ENCODE assay signal across 22 cellular contexts in the genomic region with DNA sequence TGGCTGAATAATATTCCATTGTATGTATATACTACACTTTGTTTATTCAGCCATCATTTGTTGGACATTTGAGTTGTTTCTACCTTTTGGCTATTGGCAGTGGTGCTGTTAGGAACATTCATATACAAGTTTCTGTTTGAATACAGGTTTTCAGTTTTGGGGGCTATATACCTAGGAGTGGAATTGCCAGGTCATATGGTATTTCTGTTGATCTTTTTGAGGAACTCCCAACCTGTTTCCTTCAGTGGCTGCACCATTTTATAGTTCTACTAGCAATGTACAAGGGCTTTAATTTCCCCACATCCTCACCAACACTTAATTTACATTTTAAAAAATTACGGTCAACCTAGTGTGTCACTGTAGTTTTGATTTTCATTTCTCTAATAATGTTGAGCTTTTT. TPM values are rescaled to one million over a fixed set of nuclear protein-coding genes. Genes with fewer than 3 reads are reported as not detected.
DNase-seq lines count a peak whose midpoint lies in the region; ATAC-seq and TF ChIP-seq lines count a peak whose summit lies in the region.
"Had no signal": no experiment of that assay in that cellular context is flagged by ENCODE, and none has a peak within 500 bp of the region (broad histone marks: within the 10 kb centered on the region; RNA-seq: fewer than 3 reads in every experiment).

No MANE protein-coding gene starts in this region.

- H2AFZ ChIP-seq in KMS-11 (ENCODE audit: low read depth) (no peak overlapping the region), MM.1S (ENCODE audit: low read length) (no peak overlapping the region)

- H3K27ac Mint-ChIP-seq in activated naive CD4-positive, alpha-beta T cell treated with anti-CD3 and anti-CD28 coated beads, Interleukin-2, amount 50 U/mL, for 24 hours = peak overlapping the region; percentile 27
- H3K27ac Mint-ChIP-seq in stimulated activated naive B cell treated with anti-CD40 and anti-IgM and Interleukin-4, amounts not matched to agents 10 μg/mL and 1 μg/mL and 100 μg/mL, for 72 hours = peak overlapping the region; percentile 34
- H3K27ac Mint-ChIP-seq in immature natural killer cell = no peak overlapping the region
- H3K27ac Mint-ChIP-seq: CD4-positive, CD25-positive, alpha-beta regulatory T cell had no signal

- no peaks in the 10 kb centered on the region for H4K20me1 ChIP-seq in KMS-11 (ENCODE audit: insufficient read depth)
- no peaks in the 10 kb centered on the region for H4K20me1 ChIP-seq in MM.1S (ENCODE audit: insufficient read depth, low read length)

- no peaks in the 10 kb centered on the region for H3K9me3 ChIP-seq in ascending aorta
- no peaks in the 10 kb centered on the region for H3K9me3 ChIP-seq in MM.1S (replicated peaks; ENCODE audit: insufficient read depth, low read length)
- H3K9me3 ChIP-seq: BE2C had no signal

- peaks cover 9% of the 10 kb centered on the region for H3K9me3 Mint-ChIP-seq in activated naive CD4-positive, alpha-beta T cell treated with anti-CD3 and anti-CD28 coated beads, Interleukin-2, amount 50 U/mL, for 24 hours
- peaks cover 14 to 20% of the 10 kb centered on the region in 2 donors for H3K9me3 Mint-ChIP-seq in stimulated activated naive B cell treated with anti-CD40 and anti-IgM and Interleukin-4, amounts not matched to agents 10 μg/mL and 1 μg/mL and 100 μg/mL, for 72 hours
- H3K9me3 Mint-ChIP-seq in immature natural killer cell = peaks cover 0 to 2% (median 0%) of the 10 kb centered on the region in 6 donors

- H3K4me1 Mint-ChIP-seq in activated naive CD4-positive, alpha-beta T cell treated with anti-CD3 and anti-CD28 coated beads, Interleukin-2, amount 50 U/mL, for 24 hours = peaks cover 4% of the 10 kb centered on the region
- H3K4me1 Mint-ChIP-seq in stimulated activated naive B cell treated with anti-CD40 and anti-IgM and Interleukin-4, amounts not matched to agents 10 μg/mL and 1 μg/mL and 100 μg/mL, for 72 hours = peaks cover 35 to 63% of the 10 kb centered on the region in 2 donors
- peaks cover 18 to 37% of the 10 kb centered on the region in 2 donors for H3K4me1 Mint-ChIP-seq in immature natural killer cell

- H3K27me3 Mint-ChIP-seq in activated naive CD4-positive, alpha-beta T cell treated with anti-CD3 and anti-CD28 coated beads, Interleukin-2, amount 50 U/mL, for 24 hours = no peaks in the 10 kb centered on the region
- H3K27me3 Mint-ChIP-seq in stimulated activated naive B cell treated with anti-CD40 and anti-IgM and Interleukin-4, amounts not matched to agents 10 μg/mL and 1 μg/mL and 100 μg/mL, for 72 hours = no peaks in the 10 kb centered on the region
- no peaks in the 10 kb centered on the region for H3K27me3 Mint-ChIP-seq in immature natural killer cell (ENCODE audit: low read depth in 3 of 3)
- H3K27me3 Mint-ChIP-seq: CD4-positive, CD25-positive, alpha-beta regulatory T cell had no signal

- H3K36me3 ChIP-seq in KMS-11 (ENCODE audit: insufficient read depth) = no peaks in the 10 kb centered on the region
- H3K36me3 ChIP-seq in ascending aorta = no peaks in the 10 kb centered on the region
- H3K36me3 ChIP-seq in MM.1S (replicated peaks; ENCODE audit: insufficient read depth, low read length) = peaks cover 3% of the 10 kb centered on the region; the same call in 1 of the 2 replicates
- H3K36me3 ChIP-seq: BE2C had no signal

- H3K27me3 ChIP-seq in KMS-11 (ENCODE audit: insufficient read depth, low read depth) = no peaks in the 10 kb centered on the region
- H3K27me3 ChIP-seq in ascending aorta = no peaks in the 10 kb centered on the region
- H3K27me3 ChIP-seq in MM.1S (replicated peaks; ENCODE audit: insufficient read depth, low read length) = no peaks in the 10 kb centered on the region
- H3K27me3 ChIP-seq: BE2C had no signal

- H3K4me3 ChIP-seq in KMS-11 (IDR thresholded peaks at IDR 0.05; ENCODE audit: insufficient read depth, low read depth, low read length) = no peak overlapping the region
- no peak overlapping the region for H3K4me3 ChIP-seq in ascending aorta
- H3K4me3 ChIP-seq in MM.1S (ENCODE audit: low read length) = no peak overlapping the region
- H3K4me3 ChIP-seq: GM12878 had no signal

- H3K4me2 ChIP-seq in KMS-11 = peak overlapping the region; percentile 93
- H3K4me2 ChIP-seq in MM.1S (ENCODE audit: low read depth, low read length) = no peak overlapping the region

- peaks cover 53% of the 10 kb centered on the region for H3K4me1 ChIP-seq in KMS-11 (ENCODE audit: low read depth, poor library complexity, severe bottlenecking)
- H3K4me1 ChIP-seq in ascending aorta = peaks cover 16 to 35% of the 10 kb centered on the region in 2 donors
- peaks cover 35% of the 10 kb centered on the region for H3K4me1 ChIP-seq in MM.1S (ENCODE audit: low read length)

- intact Hi-C loops in ascending aorta (cut with DNase I) = loop anchor here (5.0 kb wide), 1 partner anchor 93 kb away; no protein-coding TSS in a partner anchor

- peaks cover 33% of the 10 kb centered on the region for H3K36me3 Mint-ChIP-seq in activated naive CD4-positive, alpha-beta T cell treated with anti-CD3 and anti-CD28 coated beads, Interleukin-2, amount 50 U/mL, for 24 hours
- H3K36me3 Mint-ChIP-seq in stimulated activated naive B cell treated with anti-CD40 and anti-IgM and Interleukin-4, amounts not matched to agents 10 μg/mL and 1 μg/mL and 100 μg/mL, for 72 hours = peaks cover 56 to 64% of the 10 kb centered on the region in 2 donors
- H3K36me3 Mint-ChIP-seq in immature natural killer cell = peaks cover 14 to 21% (median 14%) of the 10 kb centered on the region in 3 donors

- H3F3A ChIP-seq in MM.1S (ENCODE audit: insufficient read depth, low read length) = peaks cover 20% of the 10 kb centered on the region

- H3K9me2 ChIP-seq in MM.1S (replicated peaks; ENCODE audit: insufficient read depth, low read length) = no peaks in the 10 kb centered on the region

- peak; percentile 54 to 69 for ATAC-seq in stimulated activated naive B cell treated with anti-CD40 and anti-IgM and Interleukin-4, amounts not matched to agents 10 μg/mL and 1 μg/mL and 100 μg/mL, for 72 hours (replicated peaks)
- ATAC-seq in GM21737 (IDR thresholded peaks at IDR 0.05; ENCODE audit: unreplicated experiment) = no peak

- H3K4me3 Mint-ChIP-seq in activated naive CD4-positive, alpha-beta T cell treated with anti-CD3 and anti-CD28 coated beads, Interleukin-2, amount 50 U/mL, for 24 hours = no peak overlapping the region
- H3K4me3 Mint-ChIP-seq in stimulated activated naive B cell treated with anti-CD40 and anti-IgM and Interleukin-4, amounts not matched to agents 10 μg/mL and 1 μg/mL and 100 μg/mL, for 72 hours = no peak overlapping the region
- no peak overlapping the region for H3K4me3 Mint-ChIP-seq in immature natural killer cell
- H3K4me3 Mint-ChIP-seq: CD4-positive, CD25-positive, alpha-beta regulatory T cell had no signal

- H3K9ac ChIP-seq in KMS-11 = no peak overlapping the region
- H3K9ac ChIP-seq in MM.1S (ENCODE audit: low read length) = no peak overlapping the region

- no peak for DNase-seq in activated naive CD4-positive, alpha-beta T cell treated with Interleukin-2 at 50 U/mL for 16 hours
- DNase-seq in ascending aorta (ENCODE audit: low spot score in 2 of 2) (no peak), MM.1S (no peak), immature natural killer cell (no peak)
- DNase-seq in stimulated activated naive B cell treated with anti-CD40 and anti-IgM and Interleukin-4, amounts not matched to agents 10 μg/mL and 1 μg/mL and 100 μg/mL, for 72 hours = no peak
- DNase-seq: ACHN; BE2C; CD4-positive, CD25-positive, alpha-beta regulatory T cell; DMS53; Kasumi-1; NCI-H2029; NCI-H446; NCI-H526; NCI-H82; NK-92 treated with Interleukin-12 subunit alpha and Interleukin-12 subunit beta, amount 100 ng/mL, for 24 hours; RPMI8226; SHP77 had no signal

- H3K79me2 ChIP-seq in KMS-11 (ENCODE audit: insufficient read depth, low read depth) (peaks cover 35% of the 10 kb centered on the region), MM.1S (ENCODE audit: low read length) (peaks cover 76% of the 10 kb centered on the region)

- 0 out of 2 replicates have a peak overlapping the region, but pooled peaks have one; percentile 81 for H3K27ac ChIP-seq in KMS-11
- H3K27ac ChIP-seq in ascending aorta = peak overlapping the region; percentile 68 to 79
- H3K27ac ChIP-seq in MM.1S (ENCODE audit: low read length) = no peak overlapping the region
- H3K27ac ChIP-seq: 22Rv1 had no signal

- TF ChIP-seq CTCF in KMS-11 (conservative IDR thresholded peaks at IDR 0.05; ENCODE audit: low read depth, low read length) (no peak), ascending aorta (IDR thresholded peaks at IDR 0.05) (no peak), MM.1S (IDR thresholded peaks at IDR 0.05; ENCODE audit: low read length) (no peak)

RNA-seq across cellular contexts. Expression of a gene that starts 54.6 kb away (rescaled TPM):
- total RNA-seq in ascending aorta = 48.2 TPM
- 10 to 100 TPM; 22.0 to 32.4 (median 30.2) TPM for polyA plus RNA-seq in immature natural killer cell

Comparison
In these comparisons a context has a peak if more than half of its experiments do, and no peak if none do; other contexts are left out.
1. H3K27ac Mint-ChIP-seq: peak in activated naive CD4-positive, alpha-beta T cell treated with anti-CD3 and anti-CD28 coated beads, Interleukin-2, amount 50 U/mL, for 24 hours (single experiment) and stimulated activated naive B cell treated with anti-CD40 and anti-IgM and Interleukin-4, amounts not matched to agents 10 μg/mL and 1 μg/mL and 100 μg/mL, for 72 hours (single experiment); none in immature natural killer cell (0 of 6).